1 cellular context compared by ENCODE assay signal in the genomic region with DNA sequence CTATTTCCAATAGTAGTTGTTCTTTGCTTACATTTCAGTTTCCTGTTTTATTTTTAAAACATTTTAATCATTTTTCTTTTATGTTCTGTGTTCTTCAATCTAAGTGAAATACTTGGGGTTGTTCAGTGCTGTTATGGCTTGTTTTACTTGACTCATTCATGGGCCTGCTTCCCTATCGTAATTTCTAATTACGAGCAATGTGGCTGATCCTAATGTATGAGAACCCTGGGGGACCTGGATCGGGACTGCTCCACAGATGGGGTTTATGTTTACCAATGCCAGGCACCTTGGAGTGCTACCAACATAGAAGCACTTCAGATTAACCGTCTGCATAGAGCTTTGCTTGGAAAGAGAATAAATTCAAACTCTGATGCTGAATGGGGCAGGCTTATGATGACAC.
TF ChIP-seq lines count a peak whose summit lies in the region.

No MANE protein-coding gene starts in this region.

TF ChIP-seq in H1, 55 proteins besides CTCF, POLR2A, EP300 and RAD21 (continued from another document):
- TF ChIP-seq NRF1 (IDR thresholded peaks at IDR 0.05; ENCODE audit: low read depth, low read length) (no peak), CBX5 (IDR thresholded peaks at IDR 0.05; ENCODE audit: low read depth, low read length) (no peak), MAFK (IDR thresholded peaks at IDR 0.05; ENCODE audit: low read depth, low read length) (no peak)
